In genomic region chr2:98295721-98296414, GRCh38 we compare ENCODE assay signal across 1 cellular context.
TF ChIP-seq lines count a peak whose summit lies in the region.

No MANE protein-coding gene starts in this region.

TF ChIP-seq in liver, 16 proteins besides CTCF, POLR2A, EP300 and RAD21:
- no peak for TF ChIP-seq REST (IDR thresholded peaks at IDR 0.05)
- no peak for TF ChIP-seq ZBTB33 (IDR thresholded peaks at IDR 0.05)
- peak; percentile 64 for TF ChIP-seq SP1 (IDR thresholded peaks at IDR 0.05)
- peak; percentile 31 to 43 for TF ChIP-seq HNF4A (conservative IDR thresholded peaks at IDR 0.05)
- TF ChIP-seq GABPA (IDR thresholded peaks at IDR 0.05 in 1 of 2, conservative IDR thresholded peaks at IDR 0.05 in 1 of 2) = no peak
TF ChIP-seq in liver: peak in this region for 2.
